Comparison of ENCODE assay signal across 17 cellular contexts in genomic region chr14:101635238-101636080, GRCh38.
A peak's percentile ranks its signal among the peaks of the same experiment; 100 is the strongest.
DNase-seq lines count a peak whose midpoint lies in the region; ATAC-seq and TF ChIP-seq lines count a peak whose summit lies in the region.
"Had no signal": no experiment of that assay in that cellular context is flagged by ENCODE, and none has a peak within 500 bp of the region (broad histone marks: within the 10 kb centered on the region; RNA-seq: fewer than 3 reads in every experiment).

No MANE protein-coding gene starts in this region.

- no peak overlapping the region for H3K4me2 ChIP-seq in GM23248 (ENCODE audit: unreplicated experiment)
- no peak overlapping the region for H3K4me2 ChIP-seq in mesenchymal stem cell (ENCODE audit: low read length, poor library complexity, severe bottlenecking)

- no peak overlapping the region for H3K14ac ChIP-seq in mesenchymal stem cell (ENCODE audit: low read length in 2 of 2)

- H3F3A ChIP-seq in GM23248 (ENCODE audit: insufficient read depth): no peaks in the 10 kb centered on the region

- H4K20me1 ChIP-seq in GM23248 (ENCODE audit: insufficient read depth): no peaks in the 10 kb centered on the region

- H3K36me3 ChIP-seq in GM23248 (ENCODE audit: low read depth) (no peaks in the 10 kb centered on the region), mesenchymal stem cell (ENCODE audit: control insufficient read depth in 1 of 2, insufficient read depth in 2 of 2, low read depth in 1 of 2, low read length in 2 of 2) (no peaks in the 10 kb centered on the region)
- H3K36me3 ChIP-seq: SJCRH30 had no signal

- H3K27ac ChIP-seq in C4-2B: no peak overlapping the region
- no peak overlapping the region for H3K27ac ChIP-seq in GM23248
- peak overlapping the region; percentile 44 for H3K27ac ChIP-seq in angular gyrus (ENCODE audit: low read depth, low read length)
- no peak overlapping the region for H3K27ac ChIP-seq in mesenchymal stem cell (ENCODE audit: low read length, poor library complexity, severe bottlenecking)
- no peak overlapping the region for H3K27ac ChIP-seq in foreskin keratinocyte
- H3K27ac ChIP-seq: epithelial cell of prostate, SJCRH30 had no signal

- no peak overlapping the region for H2BK12ac ChIP-seq in mesenchymal stem cell (ENCODE audit: low read length in 2 of 2)

- H2BK15ac ChIP-seq in mesenchymal stem cell (ENCODE audit: low read depth, poor library complexity, severe bottlenecking): no peak overlapping the region

- no peak overlapping the region for H4K8ac ChIP-seq in mesenchymal stem cell (ENCODE audit: low read length)

- H3K4ac ChIP-seq in mesenchymal stem cell (ENCODE audit: low read depth in 1 of 2, low read length in 2 of 2): no peak overlapping the region

- no peak overlapping the region for H2AK5ac ChIP-seq in mesenchymal stem cell (ENCODE audit: low read length, severe bottlenecking)

- H3K27me3 ChIP-seq in GM23248 (replicated peaks; ENCODE audit: insufficient read depth) (peaks cover 41% of the 10 kb centered on the region), mesenchymal stem cell (ENCODE audit: control insufficient read depth in 1 of 2, insufficient read depth in 1 of 2, low read length in 2 of 2) (peaks cover 2 to 49% of the 10 kb centered on the region in 2 experiments), foreskin keratinocyte (peaks cover 22% of the 10 kb centered on the region)

- H3K79me1 ChIP-seq in mesenchymal stem cell (replicated peaks; ENCODE audit: low read length, poor library complexity, severe bottlenecking): no peaks in the 10 kb centered on the region

- 57 to 59% methylated on average over 22 to 28 of the region's 28 CpGs for WGBS in GM23248 (ENCODE audit: low coverage in 1 of 2, low lambda C conversion rate in 2 of 2, missing lambda C conversion rate in 2 of 2), 2 experiments
- WGBS in mesenchymal stem cell: 88% methylated on average over 25 of the region's 28 CpGs

- in situ Hi-C loops in GM23248 (cut with MboI): loop anchor here (25.0 kb wide), 1 partner anchor 1223 kb away; no protein-coding TSS in a partner anchor

- H3K4me1 ChIP-seq in GM23248 (ENCODE audit: insufficient read depth) (no peaks in the 10 kb centered on the region), mesenchymal stem cell (ENCODE audit: control insufficient read depth, insufficient read depth, low read depth, low read length) (no peaks in the 10 kb centered on the region), foreskin keratinocyte (no peaks in the 10 kb centered on the region)
- H3K4me1 ChIP-seq: SJCRH30 had no signal

- H3K9ac ChIP-seq in GM23248: no peak overlapping the region
- H3K9ac ChIP-seq in mesenchymal stem cell (ENCODE audit: low read length): no peak overlapping the region

- H2AFZ ChIP-seq in GM23248: no peak overlapping the region
- peak overlapping the region; percentile 1 for H2AFZ ChIP-seq in mesenchymal stem cell (ENCODE audit: low read depth, low read length)

- no peaks in the 10 kb centered on the region for H3K79me2 ChIP-seq in GM23248 (ENCODE audit: insufficient read depth)

- no peaks in the 10 kb centered on the region for H3K9me2 ChIP-seq in GM23248 (ENCODE audit: insufficient read depth)

- H3K18ac ChIP-seq in mesenchymal stem cell (ENCODE audit: low read depth in 1 of 2, low read length in 2 of 2): no peak overlapping the region

- H3K4me3 ChIP-seq in GM23248 (no peak overlapping the region), mesenchymal stem cell (ENCODE audit: insufficient read depth in 1 of 2, low read depth in 1 of 2, low read length in 2 of 2) (no peak overlapping the region)
- H3K4me3 ChIP-seq: SJCRH30 had no signal

- H3K23ac ChIP-seq in mesenchymal stem cell (ENCODE audit: low read length in 2 of 2): no peak overlapping the region

- H4K91ac ChIP-seq in mesenchymal stem cell (ENCODE audit: low read length): no peak overlapping the region

- DNase-seq in GM23248 (peak; percentile 28), mesenchymal stem cell (no peak), foreskin keratinocyte (no peak), NCI-H2107 treated with DMSO at 0.1 percent for 48 hours (lab: John Stamatoyannopoulos, UW; ENCODE audit: unreplicated experiment) (no peak)
- DNase-seq: activated CD4-positive, alpha-beta T cell treated with anti-CD3 and anti-CD28 coated beads, Interleukin-2, amount 50 U/mL, for 1 hour; activated T-cell treated with anti-CD3 and anti-CD28 coated beads, Interleukin-2, amount 50 U/mL, for 1 hour; central memory CD4-positive, alpha-beta T cell; GDM1; Karpas-422; NCI-H1694 treated with DMSO at 0.1 percent for 48 hours; NCI-H748 treated with DMSO at 0.1 percent for 48 hours; OCI-M1; SJCRH30 had no signal

- no peak overlapping the region for H2BK5ac ChIP-seq in mesenchymal stem cell (ENCODE audit: low read depth, low read length, poor library complexity, severe bottlenecking)

- TF ChIP-seq CTCF in C4-2B (conservative IDR thresholded peaks at IDR 0.05): peak; percentile 31
- TF ChIP-seq CTCF in foreskin keratinocyte (conservative IDR thresholded peaks at IDR 0.05): no peak

- ATAC-seq in foreskin keratinocyte (no peak), HG03175 (IDR thresholded peaks at IDR 0.05; ENCODE audit: unreplicated experiment) (no peak)

- H3K9me3 ChIP-seq in GM23248 (ENCODE audit: low read depth): no peaks in the 10 kb centered on the region
- no peaks in the 10 kb centered on the region for H3K9me3 ChIP-seq in mesenchymal stem cell (ENCODE audit: control insufficient read depth, low read length)
- H3K9me3 ChIP-seq: SJCRH30 had no signal

- H2BK120ac ChIP-seq in mesenchymal stem cell (ENCODE audit: low read depth, low read length): no peak overlapping the region
